1 cellular context compared by ENCODE assay signal in the genomic region with DNA sequence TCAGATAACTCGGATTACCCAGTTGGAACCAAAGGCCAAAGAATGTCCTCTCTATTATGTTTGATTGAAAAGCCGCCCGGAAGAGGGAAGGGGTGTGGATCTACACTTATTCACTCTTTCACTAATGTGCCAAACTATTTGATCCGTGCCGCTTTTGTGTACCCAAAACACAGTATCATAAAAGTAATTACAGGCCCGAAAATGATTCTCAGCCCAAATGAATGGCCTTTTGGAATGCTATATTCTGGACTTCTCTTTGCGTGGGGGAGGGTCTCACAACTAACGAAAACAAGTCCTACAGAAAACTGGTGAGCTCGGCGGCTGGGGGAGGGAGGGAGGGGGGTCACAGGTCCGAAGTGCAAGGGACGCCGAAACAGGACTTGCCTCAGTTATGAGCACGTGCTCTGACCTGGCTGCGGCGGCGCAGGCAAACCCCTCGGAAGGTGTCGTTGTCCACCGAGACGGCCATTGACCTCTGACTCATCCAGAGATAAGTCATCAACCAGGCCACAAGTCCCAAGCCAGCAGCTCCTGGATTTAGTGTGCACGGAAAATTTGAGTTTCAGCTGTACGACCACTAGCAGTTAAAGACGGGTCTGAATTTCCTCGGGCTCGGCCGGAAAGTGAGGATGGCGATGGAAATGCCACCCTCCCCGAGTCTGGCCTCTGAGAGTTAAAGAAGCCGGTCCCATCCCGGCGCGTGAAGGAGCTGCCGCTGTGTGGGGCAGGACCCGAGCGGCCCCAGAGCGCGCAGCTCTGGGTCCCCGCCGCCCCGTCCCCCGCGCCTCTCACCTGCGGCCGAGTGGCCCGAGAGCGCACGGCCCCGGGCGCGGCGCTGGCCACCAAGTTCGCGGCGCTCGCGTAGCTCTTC.
TF ChIP-seq lines count a peak whose summit lies in the region.

No MANE protein-coding gene starts in this region.

TF ChIP-seq in HCT116, 20 proteins besides CTCF, POLR2A, EP300 and RAD21 (continued from another document):
- peak; percentile 97 for TF ChIP-seq MAX (IDR thresholded peaks at IDR 0.05)
- peak; percentile 86 for TF ChIP-seq JUND (IDR thresholded peaks at IDR 0.05)
- 0 out of 2 replicates have a peak, but pooled peaks have one; percentile 36 for TF ChIP-seq CEBPB (IDR thresholded peaks at IDR 0.05; ENCODE audit: low read depth)
- TF ChIP-seq SRF (IDR thresholded peaks at IDR 0.05; ENCODE audit: low read depth): no peak
- no peak for TF ChIP-seq REST (IDR thresholded peaks at IDR 0.05; ENCODE audit: low read depth)
- peak; percentile 16; the same call in 1 of the 2 replicates for TF ChIP-seq SIN3A (IDR thresholded peaks at IDR 0.05; ENCODE audit: low read depth)
- peak; percentile 91 for TF ChIP-seq FOSL1 (IDR thresholded peaks at IDR 0.05; ENCODE audit: low read depth)
- TF ChIP-seq, protein P1, sequence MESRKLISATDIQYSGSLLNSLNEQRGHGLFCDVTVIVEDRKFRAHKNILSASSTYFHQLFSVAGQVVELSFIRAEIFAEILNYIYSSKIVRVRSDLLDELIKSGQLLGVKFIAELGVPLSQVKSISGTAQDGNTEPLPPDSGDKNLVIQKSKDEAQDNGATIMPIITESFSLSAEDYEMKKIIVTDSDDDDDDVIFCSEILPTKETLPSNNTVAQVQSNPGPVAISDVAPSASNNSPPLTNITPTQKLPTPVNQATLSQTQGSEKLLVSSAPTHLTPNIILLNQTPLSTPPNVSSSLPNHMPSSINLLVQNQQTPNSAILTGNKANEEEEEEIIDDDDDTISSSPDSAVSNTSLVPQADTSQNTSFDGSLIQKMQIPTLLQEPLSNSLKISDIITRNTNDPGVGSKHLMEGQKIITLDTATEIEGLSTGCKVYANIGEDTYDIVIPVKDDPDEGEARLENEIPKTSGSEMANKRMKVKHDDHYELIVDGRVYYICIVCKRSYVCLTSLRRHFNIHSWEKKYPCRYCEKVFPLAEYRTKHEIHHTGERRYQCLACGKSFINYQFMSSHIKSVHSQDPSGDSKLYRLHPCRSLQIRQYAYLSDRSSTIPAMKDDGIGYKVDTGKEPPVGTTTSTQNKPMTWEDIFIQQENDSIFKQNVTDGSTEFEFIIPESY (IDR thresholded peaks at IDR 0.05; ENCODE audit: extremely low read depth, insufficient replicate concordance, low read length): peak; percentile 18
- peak; percentile 49 for TF ChIP-seq SP1 (IDR thresholded peaks at IDR 0.05; ENCODE audit: low read depth)
- TF ChIP-seq YY1 (IDR thresholded peaks at IDR 0.05; ENCODE audit: extremely low read depth, insufficient replicate concordance, low read depth, low read length): peak; percentile 62
- TF ChIP-seq POLR2AphosphoS5 (IDR thresholded peaks at IDR 0.05; ENCODE audit: low read depth, low read length): peak; percentile 61
- TF ChIP-seq TCF7L2 (IDR thresholded peaks at IDR 0.05; ENCODE audit: borderline replicate concordance, extremely low read depth, insufficient read depth, insufficient read length): peak; percentile 95
